ENCODE assay signal across 10 cellular contexts in the genomic region with DNA sequence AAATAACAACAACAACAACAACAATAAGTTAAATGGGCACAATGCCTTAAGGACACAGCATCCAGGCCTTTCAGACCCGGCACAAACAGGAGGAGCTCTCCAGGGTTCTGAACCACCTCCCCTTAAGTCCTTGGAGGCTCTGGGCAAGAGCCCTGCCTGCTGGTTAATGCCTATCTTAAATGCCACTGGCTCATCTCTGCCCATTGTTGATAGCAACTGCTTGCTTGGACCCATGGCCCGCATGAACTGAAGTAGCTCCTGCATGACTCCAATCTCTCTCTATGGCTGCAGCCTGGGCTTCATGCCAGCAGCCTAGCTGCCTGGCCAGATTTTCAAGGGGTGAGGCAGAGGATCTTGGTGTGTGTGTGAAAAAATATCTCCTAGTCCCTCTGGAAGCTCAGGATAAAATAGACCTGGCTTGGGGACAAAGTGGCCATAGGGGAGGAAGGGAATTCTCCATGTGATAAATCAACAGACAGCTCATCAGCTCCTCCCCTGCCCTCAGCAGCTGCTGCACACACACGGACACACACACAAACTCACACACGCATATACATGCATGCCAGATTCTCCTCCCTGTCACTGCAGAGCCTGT. TPM values are rescaled to one million over a fixed set of nuclear protein-coding genes. Genes with fewer than 3 reads are reported as not detected.
DNase-seq lines count a peak whose midpoint lies in the region; ATAC-seq, FAIRE-seq and TF ChIP-seq lines count a peak whose summit lies in the region.
"Had no signal": no experiment of that assay in that cellular context is flagged by ENCODE, and none has a peak within 500 bp of the region (broad histone marks: within the 10 kb centered on the region; RNA-seq: fewer than 3 reads in every experiment).

No MANE protein-coding gene starts in this region.

- TF ChIP-seq POLR2A in K562 (conservative IDR thresholded peaks at IDR 0.05) (no peak), thyroid gland (IDR thresholded peaks at IDR 0.05) (no peak)

- no peak for TF ChIP-seq RAD21 in K562 (CRISPR knock-in tag; conservative IDR thresholded peaks at IDR 0.05 in 1 of 2, IDR thresholded peaks at IDR 0.05 in 1 of 2)

- in situ Hi-C loops in K562 (cut with MboI): no loop called here

- no peaks in the 10 kb centered on the region for H3K79me2 ChIP-seq in K562 (ENCODE audit: control insufficient read depth, insufficient read depth, low read length)

- no peaks in the 10 kb centered on the region for H3K4me1 Mint-ChIP-seq in activated naive CD4-positive, alpha-beta T cell treated with anti-CD3 and anti-CD28 coated beads, Interleukin-2, amount 10 ng/mL, durations not matched to agents 7 days and 5 days

- no peak overlapping the region for H3K27ac ChIP-seq in K562 (ENCODE audit: extremely low read depth, low read depth, low read length)
- H3K27ac ChIP-seq in thyroid gland: no peak overlapping the region
- H3K27ac ChIP-seq: skin epidermis had no signal

- CTCF ChIA-PET in activated naive CD4-positive, alpha-beta T cell treated with anti-CD3 and anti-CD28 coated beads, Interleukin-2, amount 10 ng/mL, durations not matched to agents 7 days and 5 days (lab: Charles Lee): interaction anchor here (0.9 to 2.3 kb wide), 4 partner anchors 9 to 118 kb away, joined by 3 to 9 read pairs (median 4); no protein-coding TSS in a partner anchor
- CTCF ChIA-PET in K562 (lab: Yijun Ruan, JAX; ENCODE audit: low intra/inter-chr PET ratio): no interaction called here

- intact Hi-C loops in K562 (cut with micrococcal nuclease): no loop called here
- intact Hi-C loops in thyroid gland (cut with DNase I): no loop called here

- H3K4me1 ChIP-seq in K562 (replicated peaks in 1 of 2; ENCODE audit: control insufficient read depth in 2 of 2, insufficient read depth in 2 of 2, low read length in 2 of 2) (peaks cover 0 to 2% of the 10 kb centered on the region in 2 experiments; a peak in 3 of 5 replicates), thyroid gland (peaks cover 20 to 24% of the 10 kb centered on the region in 2 donors)

- DNase-seq in activated naive CD4-positive, alpha-beta T cell treated with anti-CD3 and anti-CD28 coated beads, Interleukin-2, amount 10 ng/mL, durations not matched to agents 7 days and 5 days: peak; percentile 62
- no peak for DNase-seq in activated naive CD4-positive, alpha-beta T cell treated with Interleukin-2 at 50 U/mL for 16 hours
- peak; percentile 54 for DNase-seq in NCI-H2227 treated with DMSO at 0.1 percent for 48 hours (lab: John Stamatoyannopoulos, UW)
- peak; percentile 29 to 44 (median 32) for DNase-seq in K562 (ENCODE audit: extremely low read depth in 1 of 4, low spot score in 3 of 4)
- DNase-seq in iPS-NIHi11 (ENCODE audit: low spot score): peak; percentile 80
- peak; percentile 83 to 88 for DNase-seq in thyroid gland

- H3K27me3 ChIP-seq in K562 (ENCODE audit: control insufficient read depth in 2 of 2, insufficient read depth in 2 of 2, low read length in 2 of 2) (no peaks in the 10 kb centered on the region), thyroid gland (no peaks in the 10 kb centered on the region)

- H3K9me3 Mint-ChIP-seq in activated naive CD4-positive, alpha-beta T cell treated with anti-CD3 and anti-CD28 coated beads, Interleukin-2, amount 10 ng/mL, durations not matched to agents 7 days and 5 days: no peaks in the 10 kb centered on the region

- no peak overlapping the region for H3K27ac Mint-ChIP-seq in activated naive CD4-positive, alpha-beta T cell treated with anti-CD3 and anti-CD28 coated beads, Interleukin-2, amount 10 ng/mL, durations not matched to agents 7 days and 5 days

- H3K4me3 ChIP-seq in K562 (no peak overlapping the region), thyroid gland (replicated peaks in 1 of 3) (no peak overlapping the region)
- H3K4me3 ChIP-seq: skin epidermis had no signal

- no peaks in the 10 kb centered on the region; the same call in 1 of the 2 replicates for H4K20me1 ChIP-seq in K562 (replicated peaks; ENCODE audit: control insufficient read depth, insufficient read depth, low read length)

- H3K9ac ChIP-seq in K562 (ENCODE audit: insufficient read depth in 1 of 2, low read depth in 2 of 2, low read length in 2 of 2): no peak overlapping the region

- FAIRE-seq in K562 (lab: Jason Lieb, UNC): no peak
- FAIRE-seq: G401.6 had no signal

- TF ChIP-seq CTCF in K562 (IDR thresholded peaks at IDR 0.05 in 2 of 3, conservative IDR thresholded peaks at IDR 0.05 in 1 of 3; ENCODE audit: insufficient read depth in 2 of 3, low read depth in 1 of 3, low read length in 3 of 3) (no peak), thyroid gland (IDR thresholded peaks at IDR 0.05) (no peak)

- POLR2A ChIA-PET in K562 (lab: Yijun Ruan, JAX): interaction anchor here (0.6 to 0.8 kb wide), 5 partner anchors 11 to 181 kb away, joined by 3 to 4 read pairs (median 4); a partner anchor contains a TSS

- H3K9me3 ChIP-seq in K562 (replicated peaks; ENCODE audit: control insufficient read depth, insufficient read depth, low read depth, low read length) (no peaks in the 10 kb centered on the region), thyroid gland (no peaks in the 10 kb centered on the region)

- no TSS peak for BruUV-seq in K562 (replicated peaks; lab: Mats Ljungman, UMichigan)

- H3K36me3 ChIP-seq in K562 (ENCODE audit: control insufficient read depth, insufficient read depth, low read length) (no peaks in the 10 kb centered on the region), thyroid gland (no peaks in the 10 kb centered on the region)

- H3K4me2 ChIP-seq in K562 (ENCODE audit: insufficient read depth, low read length): no peak overlapping the region

- H3K27me3 Mint-ChIP-seq in activated naive CD4-positive, alpha-beta T cell treated with anti-CD3 and anti-CD28 coated beads, Interleukin-2, amount 10 ng/mL, durations not matched to agents 7 days and 5 days: no peaks in the 10 kb centered on the region

- no peaks in the 10 kb centered on the region for H3K9me1 ChIP-seq in K562 (ENCODE audit: control insufficient read depth, insufficient read depth, low read length)

- peak; percentile 60; the same call in 1 of the 3 replicates for ATAC-seq in K562
- no peak for ATAC-seq in HG02885 (IDR thresholded peaks at IDR 0.05; ENCODE audit: poor library complexity, unreplicated experiment)
- no peak for ATAC-seq in HG02840 (IDR thresholded peaks at IDR 0.05; ENCODE audit: low FRiP score, unreplicated experiment)

- WGBS in K562 (ENCODE audit: insufficient coverage, low coverage, missing lambda C conversion rate): 7% methylated on average over 2 of the region's 4 CpGs
- WGBS in thyroid gland, 2 donors: 8 to 10% methylated on average over 4 of the region's 4 CpGs

- no peak overlapping the region for H2AFZ ChIP-seq in K562 (ENCODE audit: low read depth, low read length)

- no peak overlapping the region for H3K4me3 Mint-ChIP-seq in activated naive CD4-positive, alpha-beta T cell treated with anti-CD3 and anti-CD28 coated beads, Interleukin-2, amount 10 ng/mL, durations not matched to agents 7 days and 5 days

- no peaks in the 10 kb centered on the region for H3K36me3 Mint-ChIP-seq in activated naive CD4-positive, alpha-beta T cell treated with anti-CD3 and anti-CD28 coated beads, Interleukin-2, amount 10 ng/mL, durations not matched to agents 7 days and 5 days

- TF ChIP-seq EP300 in K562 (IDR thresholded peaks at IDR 0.05; ENCODE audit: low read length): no peak

RNA-seq across cellular contexts. Expression of a gene that starts 27.4 kb away (rescaled TPM):
- 3.2 and 6.0 TPM in 2 replicates for total RNA-seq in K562 (2011; cell fraction: chromatin; rRNA removed; ENCODE audit: low replicate concordance)
- 3.3 and 3.7 TPM in 2 replicates for total RNA-seq in K562 (2011; cell fraction: nucleolus; rRNA removed)
- 5.0 and 5.1 TPM in 2 replicates for total RNA-seq in K562 (2011; cell fraction: nucleoplasm; rRNA removed)
- 2.5 and 4.7 TPM in 2 replicates for total RNA-seq in K562 (2014; rRNA removed)
- total RNA-seq in K562 (2014; rRNA removed; fragmentation: Illumina TruSeq; extraction: Trizol): 2.9 and 3.3 TPM in 2 replicates
- total RNA-seq in K562 (2015; rRNA removed; fragmentation: Illumina TruSeq; extraction: Trizol): 2.9 and 3.4 TPM in 2 replicates
- total RNA-seq in K562 (2021): 8.4 and 8.6 TPM in 2 replicates
- polyA plus RNA-seq in K562 (2011; rRNA removed): 2.7 and 4.3 TPM in 2 replicates
- 3.6 and 5.5 TPM in 2 replicates for polyA plus RNA-seq in K562 (2011; cell fraction: cytosol; rRNA removed)
- polyA plus RNA-seq in K562 (2011; cell fraction: nucleus; rRNA removed): 6.8 and 7.3 TPM in 2 replicates
- 5.8 and 6.4 TPM in 2 replicates for polyA plus RNA-seq in K562 (2012)
- polyA plus RNA-seq in K562 (2014; fragmentation: Illumina TruSeq; extraction: Trizol): 4.5 and 4.8 TPM in 2 replicates
- under 1 TPM; 0.63 to 0.71 TPM for polyA plus RNA-seq in K562 (2014; fragmentation: Nextera tagmentation; extraction: Ambion mirVana)
- polyA plus RNA-seq in K562 (2014; rRNA removed): 5.4 and 6.1 TPM in 2 replicates
- 2.2 and 2.4 TPM in 2 replicates for polyA minus RNA-seq in K562 (2011; rRNA and poly(A)+ RNA removed)
- polyA minus RNA-seq in K562 (2011; cell fraction: cytosol; rRNA and poly(A)+ RNA removed): 1.9 and 2.7 TPM in 2 replicates
- polyA minus RNA-seq in K562 (2011; cell fraction: nucleus; rRNA and poly(A)+ RNA removed): 1.3 TPM in 2 replicates
- total RNA-seq in thyroid gland: 10 to 100 TPM in 3 of 4 donors, 1 to 10 TPM in 1; 6.6 to 14.3 (median 10.5) TPM

RNA-seq across cellular contexts. Expression of a gene that starts 27.7 kb away (rescaled TPM):
- 0.55 TPM in 1 of 2 replicates, not detected in the other for total RNA-seq in K562 (2011; cell fraction: chromatin; rRNA removed; ENCODE audit: low replicate concordance)
- total RNA-seq in K562 (2011; cell fraction: nucleolus; rRNA removed): not detected in 2 replicates
- 0.29 TPM in 1 of 2 replicates, not detected in the other for total RNA-seq in K562 (2011; cell fraction: nucleoplasm; rRNA removed)
- total RNA-seq in K562 (2014; rRNA removed): not detected in 2 replicates
- not detected in 2 replicates for total RNA-seq in K562 (2014; rRNA removed; fragmentation: Illumina TruSeq; extraction: Trizol)
- not detected in 2 replicates for total RNA-seq in K562 (2015; rRNA removed; fragmentation: Illumina TruSeq; extraction: Trizol)
- not detected in 2 replicates for total RNA-seq in K562 (2021)
- 0.03 and 0.04 TPM in 2 replicates for polyA plus RNA-seq in K562 (2011; rRNA removed)
- polyA plus RNA-seq in K562 (2011; cell fraction: cytosol; rRNA removed): 0.03 TPM in 2 replicates
- 0.11 and 0.17 TPM in 2 replicates for polyA plus RNA-seq in K562 (2011; cell fraction: nucleus; rRNA removed)
- polyA plus RNA-seq in K562 (2012): not detected in 2 replicates
- not detected in 2 replicates for polyA plus RNA-seq in K562 (2014; fragmentation: Illumina TruSeq; extraction: Trizol)
- polyA plus RNA-seq in K562 (2014; fragmentation: Nextera tagmentation; extraction: Ambion mirVana): under 1 TPM in 1 of 2 experiments, not detected in 1; 0.01 TPM
- polyA plus RNA-seq in K562 (2014; rRNA removed): 0.17 TPM in 1 of 2 replicates, not detected in the other
- polyA minus RNA-seq in K562 (2011; rRNA and poly(A)+ RNA removed): not detected in 2 replicates
- polyA minus RNA-seq in K562 (2011; cell fraction: cytosol; rRNA and poly(A)+ RNA removed): not detected in 2 replicates
- not detected in 2 replicates for polyA minus RNA-seq in K562 (2011; cell fraction: nucleus; rRNA and poly(A)+ RNA removed)
- total RNA-seq in thyroid gland: under 1 TPM in 2 of 4 donors, not detected in 2; 0.81 to 0.89 TPM

RNA-seq across cellular contexts. Expression of a gene that starts 54.2 kb away (rescaled TPM):
- 0.37 and 0.81 TPM in 2 replicates for total RNA-seq in K562 (2011; cell fraction: chromatin; rRNA removed; ENCODE audit: low replicate concordance)
- 0.53 and 0.83 TPM in 2 replicates for total RNA-seq in K562 (2011; cell fraction: nucleolus; rRNA removed)
- 0.51 and 1.2 TPM in 2 replicates for total RNA-seq in K562 (2011; cell fraction: nucleoplasm; rRNA removed)
- total RNA-seq in K562 (2014; rRNA removed) (0.18 and 0.33 TPM in 2 replicates), K562 (2014; rRNA removed; fragmentation: Illumina TruSeq; extraction: Trizol) (0.15 and 0.19 TPM in 2 replicates), K562 (2015; rRNA removed; fragmentation: Illumina TruSeq; extraction: Trizol) (0.14 and 0.15 TPM in 2 replicates), K562 (2021) (0.82 and 1.1 TPM in 2 replicates), thyroid gland (1 to 10 TPM; 3.2 to 9.2 (median 6.0) TPM)
- polyA plus RNA-seq in K562 (2011; rRNA removed) (0.19 and 0.25 TPM in 2 replicates), K562 (2014; fragmentation: Illumina TruSeq; extraction: Trizol) (0.36 and 0.40 TPM in 2 replicates), K562 (2014; fragmentation: Nextera tagmentation; extraction: Ambion mirVana) (under 1 TPM; 0.06 to 0.13 TPM), K562 (2014; rRNA removed) (0.20 and 0.30 TPM in 2 replicates)
- 0.16 and 0.43 TPM in 2 replicates for polyA plus RNA-seq in K562 (2011; cell fraction: cytosol; rRNA removed)
- polyA plus RNA-seq in K562 (2011; cell fraction: nucleus; rRNA removed): 0.06 and 0.28 TPM in 2 replicates
- 0.32 and 0.36 TPM in 2 replicates for polyA plus RNA-seq in K562 (2012)
- polyA minus RNA-seq in K562 (2011; rRNA and poly(A)+ RNA removed): 0.15 and 0.21 TPM in 2 replicates
- 0.36 and 0.67 TPM in 2 replicates for polyA minus RNA-seq in K562 (2011; cell fraction: cytosol; rRNA and poly(A)+ RNA removed)
- polyA minus RNA-seq in K562 (2011; cell fraction: nucleus; rRNA and poly(A)+ RNA removed): 0.22 and 0.27 TPM in 2 replicates
